19 cellular contexts compared by ENCODE assay signal in the genomic region with DNA sequence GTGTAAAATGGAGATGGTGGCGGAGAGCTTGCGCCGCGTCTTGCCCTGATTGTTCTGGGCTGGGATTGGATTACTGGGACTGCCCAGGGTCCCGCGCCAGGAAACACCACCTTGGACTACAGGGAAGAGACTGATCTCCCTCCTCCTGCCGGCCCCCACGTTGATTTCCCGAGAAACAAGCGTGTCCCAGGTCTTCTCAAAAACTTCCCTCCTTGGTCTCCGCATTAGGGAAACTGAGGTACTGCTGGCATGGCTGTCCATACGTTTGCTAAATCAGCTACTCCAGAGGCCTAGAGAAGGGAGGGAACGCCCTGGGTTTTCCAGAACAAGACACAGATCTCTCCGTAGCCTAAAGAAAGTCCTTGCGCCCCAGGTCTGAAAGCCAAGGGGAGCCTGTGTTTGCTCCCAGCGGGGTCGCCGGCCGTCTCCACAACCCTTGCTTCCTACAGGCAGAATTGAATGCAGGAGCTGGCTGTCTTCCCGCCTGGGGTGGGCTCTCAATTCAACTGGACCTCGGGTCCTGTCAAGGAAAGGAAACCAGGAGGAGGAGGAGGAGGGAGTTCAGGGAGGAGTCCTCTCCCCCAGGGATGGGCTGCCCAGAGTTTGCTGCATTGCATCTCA. TPM values are rescaled to one million over a fixed set of nuclear protein-coding genes. Genes with fewer than 3 reads are reported as not detected.
"Had no signal": no experiment of that assay in that cellular context is flagged by ENCODE, and none has a peak within 500 bp of the region (broad histone marks: within the 10 kb centered on the region; RNA-seq: fewer than 3 reads in every experiment).

No MANE protein-coding gene starts in this region.

- H3K27ac ChIP-seq: breast epithelium, right lobe of liver, tibial nerve had no signal

- H3K9me3 ChIP-seq: breast epithelium, mucosa of descending colon, right lobe of liver, tibial nerve had no signal

- H3K4me3 Mint-ChIP-seq: activated naive CD8-positive, alpha-beta T cell treated with anti-CD3 and anti-CD28 coated beads, Interleukin-2, amount 50 U/mL, for 24 hours; activated T-cell treated with anti-CD3 and anti-CD28 coated beads, Interleukin-2, amount 50 U/mL, for 72 hours; stimulated activated effector memory CD8-positive, alpha-beta T cell treated with anti-CD3 and anti-CD28 coated beads, Interleukin-12 subunit alpha, Interleukin-12 subunit beta, amount 100 ng/mL, for 72 hours had no signal

- H3K27me3 ChIP-seq: foreskin keratinocyte had no signal

- H3K4me1 ChIP-seq: breast epithelium had no signal

- H3K4me3 ChIP-seq: mucosa of descending colon, right lobe of liver, tibial nerve had no signal

- H3K36me3 ChIP-seq: breast epithelium, right lobe of liver, tibial nerve had no signal

- DNase-seq: activated CD4-positive, alpha-beta T cell treated with anti-CD3 and anti-CD28 coated beads for 4 hours; activated CD8-positive, alpha-beta memory T cell treated with anti-CD3 and anti-CD28 coated beads, Interleukin-2, amount 50 U/mL, for 48 hours; activated naive CD4-positive, alpha-beta T cell treated with Interleukin-2 at 50 U/mL for 16 hours; activated naive CD8-positive, alpha-beta T cell treated with anti-CD3 and anti-CD28 coated beads, Interleukin-2, amount 50 U/mL, for 24 hours; activated T-cell treated with anti-CD3 and anti-CD28 coated beads, Interleukin-2, amount 50 U/mL, for 72 hours; aorta; cerebellar nuclear complex; effector memory CD4-positive, alpha-beta T cell; foreskin keratinocyte; mammary epithelial cell; mucosa of descending colon; naive thymus-derived CD4-positive, alpha-beta T cell; occipital lobe; right lobe of liver; SIG-M5; T-helper 2 cell had no signal

- H3K36me3 Mint-ChIP-seq: stimulated activated effector memory CD8-positive, alpha-beta T cell treated with anti-CD3 and anti-CD28 coated beads, Interleukin-12 subunit alpha, Interleukin-12 subunit beta, amount 100 ng/mL, for 72 hours had no signal

- H3K27ac Mint-ChIP-seq: activated naive CD8-positive, alpha-beta T cell treated with anti-CD3 and anti-CD28 coated beads, Interleukin-2, amount 50 U/mL, for 24 hours; activated T-cell treated with anti-CD3 and anti-CD28 coated beads, Interleukin-2, amount 50 U/mL, for 72 hours; stimulated activated effector memory CD8-positive, alpha-beta T cell treated with anti-CD3 and anti-CD28 coated beads, Interleukin-12 subunit alpha, Interleukin-12 subunit beta, amount 100 ng/mL, for 72 hours had no signal

RNA-seq across cellular contexts. Expression of a gene that starts 29.3 kb away (rescaled TPM):
- total RNA-seq: naive thymus-derived CD4-positive, alpha-beta T cell; occipital lobe had no signal
- polyA plus RNA-seq: naive thymus-derived CD4-positive, alpha-beta T cell had no signal
